Comparison of ENCODE assay signal across 1 cellular context in the genomic region with DNA sequence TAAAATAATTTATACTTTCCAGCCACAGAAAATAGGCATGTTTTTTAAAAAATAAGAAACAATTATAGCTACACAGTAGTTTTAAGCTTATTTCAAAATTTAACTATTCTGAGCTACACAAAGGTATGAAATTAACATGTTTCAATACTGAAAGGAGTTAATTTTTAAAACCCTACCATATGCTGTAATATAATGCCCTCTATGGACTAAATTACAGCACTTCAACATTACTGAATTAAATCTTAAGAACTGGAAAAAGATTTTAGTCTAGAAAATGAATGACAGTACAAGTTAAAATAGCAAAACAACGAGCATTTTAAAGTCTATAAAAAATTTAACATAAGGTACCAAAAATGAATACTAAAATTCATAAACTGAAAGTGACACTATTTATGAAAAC.
TF ChIP-seq lines count a peak whose summit lies in the region.

No MANE protein-coding gene starts in this region.

TF ChIP-seq in GM23338, 12 proteins besides CTCF, POLR2A, EP300 and RAD21 (continued from another document):
- TF ChIP-seq, protein P1, sequence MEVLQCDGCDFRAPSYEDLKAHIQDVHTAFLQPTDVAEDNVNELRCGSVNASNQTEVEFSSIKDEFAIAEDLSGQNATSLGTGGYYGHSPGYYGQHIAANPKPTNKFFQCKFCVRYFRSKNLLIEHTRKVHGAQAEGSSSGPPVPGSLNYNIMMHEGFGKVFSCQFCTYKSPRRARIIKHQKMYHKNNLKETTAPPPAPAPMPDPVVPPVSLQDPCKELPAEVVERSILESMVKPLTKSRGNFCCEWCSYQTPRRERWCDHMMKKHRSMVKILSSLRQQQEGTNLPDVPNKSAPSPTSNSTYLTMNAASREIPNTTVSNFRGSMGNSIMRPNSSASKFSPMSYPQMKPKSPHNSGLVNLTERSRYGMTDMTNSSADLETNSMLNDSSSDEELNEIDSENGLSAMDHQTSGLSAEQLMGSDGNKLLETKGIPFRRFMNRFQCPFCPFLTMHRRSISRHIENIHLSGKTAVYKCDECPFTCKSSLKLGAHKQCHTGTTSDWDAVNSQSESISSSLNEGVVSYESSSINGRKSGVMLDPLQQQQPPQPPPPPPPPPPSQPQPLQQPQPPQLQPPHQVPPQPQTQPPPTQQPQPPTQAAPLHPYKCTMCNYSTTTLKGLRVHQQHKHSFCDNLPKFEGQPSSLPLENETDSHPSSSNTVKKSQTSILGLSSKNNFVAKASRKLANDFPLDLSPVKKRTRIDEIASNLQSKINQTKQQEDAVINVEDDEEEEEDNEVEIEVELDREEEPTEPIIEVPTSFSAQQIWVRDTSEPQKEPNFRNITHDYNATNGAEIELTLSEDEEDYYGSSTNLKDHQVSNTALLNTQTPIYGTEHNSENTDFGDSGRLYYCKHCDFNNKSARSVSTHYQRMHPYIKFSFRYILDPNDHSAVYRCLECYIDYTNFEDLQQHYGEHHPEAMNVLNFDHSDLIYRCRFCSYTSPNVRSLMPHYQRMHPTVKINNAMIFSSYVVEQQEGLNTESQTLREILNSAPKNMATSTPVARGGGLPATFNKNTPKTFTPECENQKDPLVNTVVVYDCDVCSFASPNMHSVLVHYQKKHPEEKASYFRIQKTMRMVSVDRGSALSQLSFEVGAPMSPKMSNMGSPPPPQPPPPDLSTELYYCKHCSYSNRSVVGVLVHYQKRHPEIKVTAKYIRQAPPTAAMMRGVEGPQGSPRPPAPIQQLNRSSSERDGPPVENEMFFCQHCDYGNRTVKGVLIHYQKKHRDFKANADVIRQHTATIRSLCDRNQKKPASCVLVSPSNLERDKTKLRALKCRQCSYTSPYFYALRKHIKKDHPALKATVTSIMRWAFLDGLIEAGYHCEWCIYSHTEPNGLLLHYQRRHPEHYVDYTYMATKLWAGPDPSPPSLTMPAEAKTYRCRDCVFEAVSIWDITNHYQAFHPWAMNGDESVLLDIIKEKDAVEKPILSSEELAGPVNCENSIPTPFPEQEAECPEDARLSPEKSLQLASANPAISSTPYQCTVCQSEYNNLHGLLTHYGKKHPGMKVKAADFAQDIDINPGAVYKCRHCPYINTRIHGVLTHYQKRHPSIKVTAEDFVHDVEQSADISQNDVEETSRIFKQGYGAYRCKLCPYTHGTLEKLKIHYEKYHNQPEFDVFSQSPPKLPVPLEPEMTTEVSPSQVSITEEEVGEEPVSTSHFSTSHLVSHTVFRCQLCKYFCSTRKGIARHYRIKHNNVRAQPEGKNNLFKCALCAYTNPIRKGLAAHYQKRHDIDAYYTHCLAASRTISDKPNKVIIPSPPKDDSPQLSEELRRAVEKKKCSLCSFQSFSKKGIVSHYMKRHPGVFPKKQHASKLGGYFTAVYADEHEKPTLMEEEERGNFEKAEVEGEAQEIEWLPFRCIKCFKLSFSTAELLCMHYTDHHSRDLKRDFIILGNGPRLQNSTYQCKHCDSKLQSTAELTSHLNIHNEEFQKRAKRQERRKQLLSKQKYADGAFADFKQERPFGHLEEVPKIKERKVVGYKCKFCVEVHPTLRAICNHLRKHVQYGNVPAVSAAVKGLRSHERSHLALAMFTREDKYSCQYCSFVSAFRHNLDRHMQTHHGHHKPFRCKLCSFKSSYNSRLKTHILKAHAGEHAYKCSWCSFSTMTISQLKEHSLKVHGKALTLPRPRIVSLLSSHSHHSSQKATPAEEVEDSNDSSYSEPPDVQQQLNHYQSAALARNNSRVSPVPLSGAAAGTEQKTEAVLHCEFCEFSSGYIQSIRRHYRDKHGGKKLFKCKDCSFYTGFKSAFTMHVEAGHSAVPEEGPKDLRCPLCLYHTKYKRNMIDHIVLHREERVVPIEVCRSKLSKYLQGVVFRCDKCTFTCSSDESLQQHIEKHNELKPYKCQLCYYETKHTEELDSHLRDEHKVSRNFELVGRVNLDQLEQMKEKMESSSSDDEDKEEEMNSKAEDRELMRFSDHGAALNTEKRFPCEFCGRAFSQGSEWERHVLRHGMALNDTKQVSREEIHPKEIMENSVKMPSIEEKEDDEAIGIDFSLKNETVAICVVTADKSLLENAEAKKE (CRISPR knock-in tag; IDR thresholded peaks at IDR 0.05): no peak
- no peak for TF ChIP-seq EZH2phosphoT487 (IDR thresholded peaks at IDR 0.05; ENCODE audit: unreplicated experiment)
- no peak for TF ChIP-seq ZNF114 (CRISPR knock-in tag; IDR thresholded peaks at IDR 0.05)
- no peak for TF ChIP-seq NANOG (IDR thresholded peaks at IDR 0.05; ENCODE audit: borderline replicate concordance)
- no peak for TF ChIP-seq STAT1 (IDR thresholded peaks at IDR 0.05; ENCODE audit: unreplicated experiment)
- TF ChIP-seq EZH2 (IDR thresholded peaks at IDR 0.05; ENCODE audit: low read depth, unreplicated experiment): no peak
